Comparison of ENCODE assay signal across 9 cellular contexts in the genomic region with DNA sequence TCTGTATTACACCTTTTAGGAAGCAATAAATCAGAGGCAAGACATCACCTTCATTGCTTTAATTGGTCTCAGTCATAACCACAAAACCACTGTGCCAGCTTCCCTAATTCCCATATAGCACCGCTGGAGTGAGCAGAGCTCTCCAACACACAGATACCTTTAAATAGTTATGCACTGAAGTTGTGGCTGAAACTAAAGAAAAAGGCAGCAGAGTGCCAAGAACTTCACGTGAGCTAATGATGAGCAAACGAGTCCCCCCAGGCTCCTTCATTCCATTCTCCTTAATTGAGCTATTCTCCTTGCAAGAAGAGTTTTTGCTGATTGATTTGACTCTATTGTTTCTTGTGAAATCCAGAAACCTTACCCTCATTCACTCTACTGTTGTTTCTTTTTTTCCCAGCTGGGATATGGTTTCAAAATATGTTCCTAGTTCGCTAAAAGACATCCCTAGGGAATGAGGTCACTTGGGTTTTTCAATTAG.
DNase-seq lines count a peak whose midpoint lies in the region; ATAC-seq and TF ChIP-seq lines count a peak whose summit lies in the region.
"Had no signal": no experiment of that assay in that cellular context is flagged by ENCODE, and none has a peak within 500 bp of the region (broad histone marks: within the 10 kb centered on the region; RNA-seq: fewer than 3 reads in every experiment).

No MANE protein-coding gene starts in this region.

- peak; percentile 51 for DNase-seq in BJ (ENCODE audit: low read depth)
- DNase-seq in NCI-H69 (lab: John Stamatoyannopoulos, UW) = peak; percentile 81
- peak; percentile 17 for DNase-seq in dedifferentiated amniotic fluid mesenchymal stem cell (ENCODE audit: extremely low spot score)
- DNase-seq in mesendoderm = peak; percentile 72
- DNase-seq in HuH-7 (ENCODE audit: low spot score) = no peak
- no peak for DNase-seq in mucosa of gallbladder (ENCODE audit: low spot score)
- DNase-seq: activated naive CD4-positive, alpha-beta T cell had no signal

- no peak overlapping the region for H4K8ac ChIP-seq in mesendoderm (ENCODE audit: low read depth, low read length)

- no peak overlapping the region for H2BK15ac ChIP-seq in mesendoderm (replicated peaks; ENCODE audit: low read depth)

- H3K23ac ChIP-seq in mesendoderm (ENCODE audit: low read length) = no peak overlapping the region

- CTCF ChIA-PET in BJ (lab: Yijun Ruan, JAX) = interaction anchor here (0.8 to 1.2 kb wide), 3 partner anchors 8 to 117 kb away, joined by 3 to 4 read pairs (median 3); no protein-coding TSS in a partner anchor

- H3K27me3 ChIP-seq in BJ (ENCODE audit: control insufficient read depth, insufficient read depth, low read length) (no peaks in the 10 kb centered on the region), mesendoderm (ENCODE audit: insufficient read depth, low read length, poor library complexity) (no peaks in the 10 kb centered on the region)

- H3K4me3 ChIP-seq in BJ (ENCODE audit: low read depth, low read length) = no peak overlapping the region
- H3K4me3 ChIP-seq in mesendoderm (ENCODE audit: low read length) = no peak overlapping the region

- H3K27ac ChIP-seq in mesendoderm (ENCODE audit: low read depth, low read length) = no peak overlapping the region

- no peak overlapping the region for H2BK120ac ChIP-seq in mesendoderm (ENCODE audit: low read depth, low read length)

- WGBS in mesendoderm (ENCODE audit: extremely low coverage, insufficient coverage, low lambda C conversion rate) = no CpG with 5 or more reads among the region's 4 CpGs

- H3K18ac ChIP-seq in mesendoderm (ENCODE audit: low read length) = no peak overlapping the region

- H3K36me3 ChIP-seq in BJ (ENCODE audit: control insufficient read depth, insufficient read depth, low read length) (no peaks in the 10 kb centered on the region), mesendoderm (ENCODE audit: control insufficient read depth, insufficient read depth, low read length) (no peaks in the 10 kb centered on the region)

- H2AK5ac ChIP-seq in mesendoderm (ENCODE audit: low read length) = no peak overlapping the region

- no peak overlapping the region for H3K9ac ChIP-seq in mesendoderm (ENCODE audit: low read length)

- H4K5ac ChIP-seq in mesendoderm (ENCODE audit: low read length) = no peak overlapping the region

- no peak overlapping the region for H2BK5ac ChIP-seq in mesendoderm (ENCODE audit: low read length)

- POLR2A ChIA-PET in BJ (lab: Charles Lee) = interaction anchor here (0.6 kb wide), 1 partner anchor 883 kb away, joined by 4 read pairs; no protein-coding TSS in a partner anchor

- H3K56ac ChIP-seq in mesendoderm (ENCODE audit: low read length) = no peak overlapping the region

- no peak overlapping the region for H3K4ac ChIP-seq in mesendoderm (ENCODE audit: low read depth, low read length)

- no peaks in the 10 kb centered on the region for H3K79me1 ChIP-seq in mesendoderm (ENCODE audit: low read length)

- H3K4me2 ChIP-seq in mesendoderm (ENCODE audit: low read length) = no peak overlapping the region

- no peak for ATAC-seq in GM21723 (IDR thresholded peaks at IDR 0.05; ENCODE audit: unreplicated experiment)
- ATAC-seq in HG03025 (IDR thresholded peaks at IDR 0.05; ENCODE audit: low FRiP score, unreplicated experiment) = no peak

- no peaks in the 10 kb centered on the region for H3K79me2 ChIP-seq in mesendoderm (ENCODE audit: control insufficient read depth, insufficient read depth, low read length)

- TF ChIP-seq CTCF in BJ (IDR thresholded peaks at IDR 0.05; ENCODE audit: insufficient read depth, low read depth, low read length) = no peak

- H3K4me1 ChIP-seq in mesendoderm (ENCODE audit: control insufficient read depth, low read depth, low read length) = peaks cover 2% of the 10 kb centered on the region

Comparison
In these comparisons a context has a peak if more than half of its experiments do, and no peak if none do; other contexts are left out.
1. DNase-seq: peak in BJ (single experiment), NCI-H69 (single experiment), dedifferentiated amniotic fluid mesenchymal stem cell (single experiment) and mesendoderm (single experiment); none in HuH-7 (single experiment) and mucosa of gallbladder (single experiment).